15 cellular contexts compared by ENCODE assay signal in the genomic region with DNA sequence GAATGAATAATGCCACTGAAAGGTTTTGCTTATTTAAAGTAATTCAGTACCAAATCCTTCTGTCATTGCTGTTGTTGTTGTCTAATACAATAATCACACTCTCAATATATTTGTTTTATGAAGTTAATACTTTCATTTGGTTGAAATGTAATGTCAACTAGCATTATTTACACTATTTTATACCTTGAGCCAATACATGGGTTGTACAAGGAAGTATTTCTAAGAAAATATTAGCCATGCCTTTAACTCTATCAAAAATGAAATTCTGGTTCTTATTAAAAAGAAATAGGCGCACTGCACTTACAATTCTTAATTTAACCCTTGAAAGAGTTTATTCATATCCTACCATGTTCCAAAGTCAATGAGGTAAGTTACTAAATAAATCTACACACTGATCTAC. TPM values are rescaled to one million over a fixed set of nuclear protein-coding genes. Genes with fewer than 3 reads are reported as not detected.
DNase-seq lines count a peak whose midpoint lies in the region; ATAC-seq, FAIRE-seq and TF ChIP-seq lines count a peak whose summit lies in the region.
"Had no signal": no experiment of that assay in that cellular context is flagged by ENCODE, and none has a peak within 500 bp of the region (broad histone marks: within the 10 kb centered on the region; RNA-seq: fewer than 3 reads in every experiment).

No MANE protein-coding gene starts in this region.

- no peaks in the 10 kb centered on the region for H3K36me3 ChIP-seq in A673 (ENCODE audit: insufficient read depth, low read length, poor library complexity, severe bottlenecking)
- peaks cover 0 to 6% of the 10 kb centered on the region in 2 experiments; a peak in 1 of 4 replicates for H3K36me3 ChIP-seq in GM12878 (ENCODE audit: control insufficient read depth in 2 of 2, insufficient read depth in 2 of 2, low read length in 1 of 2)
- H3K36me3 ChIP-seq in osteoblast (ENCODE audit: insufficient read depth, low read length) = no peaks in the 10 kb centered on the region
- H3K36me3 ChIP-seq in upper lobe of right lung = peaks cover 3% of the 10 kb centered on the region
- H3K36me3 ChIP-seq: HAP-1 had no signal

- BruUV-seq in A673 (replicated peaks; lab: Mats Ljungman, UMichigan) (no TSS peak), GM12878 (replicated peaks; lab: Mats Ljungman, UMichigan) (no TSS peak)

- H3K4me2 ChIP-seq in GM12878 (ENCODE audit: control insufficient read depth, insufficient read depth) (no peak overlapping the region; the same call in 1 of the 2 replicates), osteoblast (ENCODE audit: insufficient read depth, low read length) (peak overlapping the region; percentile 58)

- TF ChIP-seq POLR2A in GM12878 (IDR thresholded peaks at IDR 0.05; ENCODE audit: low read depth, low read length) (no peak), erythroblast (IDR thresholded peaks at IDR 0.05; ENCODE audit: low read length) (no peak)

- no peak for TF ChIP-seq RAD21 in GM12878 (IDR thresholded peaks at IDR 0.05; ENCODE audit: insufficient read depth, low read depth, low read length)

- no peaks in the 10 kb centered on the region for H3K27me3 ChIP-seq in A673 (replicated peaks; ENCODE audit: insufficient read depth, low read depth, low read length, poor library complexity)
- no peaks in the 10 kb centered on the region for H3K27me3 ChIP-seq in GM12878 (replicated peaks in 1 of 2; ENCODE audit: control insufficient read depth in 2 of 2, insufficient read depth in 2 of 2, low read length in 1 of 2)
- H3K27me3 ChIP-seq in osteoblast (ENCODE audit: insufficient read depth, low read length) = no peaks in the 10 kb centered on the region
- H3K27me3 ChIP-seq in upper lobe of right lung = no peaks in the 10 kb centered on the region

- H3K4me3 ChIP-seq in A673 (ENCODE audit: low read depth, low read length, poor library complexity, severe bottlenecking) (peak overlapping the region; percentile 9), GM12878 (no peak overlapping the region), osteoblast (ENCODE audit: insufficient read depth, low read length) (no peak overlapping the region), upper lobe of right lung (no peak overlapping the region)
- H3K4me3 ChIP-seq: HAP-1 had no signal

- in situ Hi-C loops in GM12878 (cut with MboI) = loop anchor here (10.0 kb wide), 1 partner anchor 711 kb away; no protein-coding TSS in a partner anchor

- no peaks in the 10 kb centered on the region for H4K20me1 ChIP-seq in GM12878 (ENCODE audit: control insufficient read depth, insufficient read depth)
- H4K20me1 ChIP-seq in osteoblast (ENCODE audit: insufficient read depth, low read length) = no peaks in the 10 kb centered on the region

- peaks cover 10% of the 10 kb centered on the region for H3K4me1 ChIP-seq in A673 (ENCODE audit: insufficient read depth, low read length, poor library complexity, severe bottlenecking)
- H3K4me1 ChIP-seq in GM12878 (ENCODE audit: control insufficient read depth, insufficient read depth, low read length) = no peaks in the 10 kb centered on the region
- peaks cover 8% of the 10 kb centered on the region for H3K4me1 ChIP-seq in osteoblast (ENCODE audit: insufficient read depth, low read length)
- H3K4me1 ChIP-seq in upper lobe of right lung = no peaks in the 10 kb centered on the region
- H3K4me1 ChIP-seq: HAP-1 had no signal

- RAD21 ChIA-PET in GM12878 (lab: Charles Lee; ENCODE audit: unreplicated experiment) = interaction anchor here (1.0 to 2.5 kb wide), 8 partner anchors 9 to 474 kb away, joined by 3 to 13 read pairs (median 4); no protein-coding TSS in a partner anchor

- SMC1A ChIA-PET in GM12878 (lab: Charles Lee; ENCODE audit: uncharacterized antibody, unreplicated experiment) = interaction anchor here (1.0 to 3.1 kb wide), 6 partner anchors 13 to 475 kb away, joined by 3 to 26 read pairs (median 10); no protein-coding TSS in a partner anchor

- H3K9me3 ChIP-seq in A673 (ENCODE audit: low read depth, low read length, poor library complexity, severe bottlenecking) (no peaks in the 10 kb centered on the region), GM12878 (replicated peaks; ENCODE audit: control insufficient read depth, insufficient read depth, low read length) (no peaks in the 10 kb centered on the region), osteoblast (ENCODE audit: low read depth, low read length) (no peaks in the 10 kb centered on the region), upper lobe of right lung (no peaks in the 10 kb centered on the region)
- H3K9me3 ChIP-seq: HAP-1 had no signal

- H3K79me2 ChIP-seq in GM12878 (ENCODE audit: control insufficient read depth, insufficient read depth, low read length) = no peaks in the 10 kb centered on the region
- H3K79me2 ChIP-seq in osteoblast (ENCODE audit: insufficient read depth, low read length) = no peaks in the 10 kb centered on the region

- intact Hi-C loops in A673 (cut with micrococcal nuclease; ENCODE audit: unreplicated experiment) (loop anchor here (2.0 to 5.0 kb wide), 3 partner anchors 276 to 779 kb away; no protein-coding TSS in a partner anchor), GM12878 (cut with micrococcal nuclease; ENCODE audit: unreplicated experiment) (loop anchor here (5.0 kb wide), 1 partner anchor 274 kb away; no protein-coding TSS in a partner anchor), upper lobe of right lung (cut with DNase I) (no loop called here)

- no peak for TF ChIP-seq EP300 in GM12878 (IDR thresholded peaks at IDR 0.05; ENCODE audit: borderline replicate concordance in 1 of 2, control insufficient read depth in 1 of 2, low read depth in 2 of 2, low read length in 2 of 2)

- no peak for ATAC-seq in GM12878
- ATAC-seq in upper lobe of right lung = no peak

- no peak overlapping the region for H3K9ac ChIP-seq in GM12878 (ENCODE audit: control insufficient read depth, insufficient read depth, low read length)

- DNase-seq in DMS53 (lab: John Stamatoyannopoulos, UW) (peak; percentile 15), DMS53 treated with DMSO at 0.1 percent for 48 hours (lab: John Stamatoyannopoulos, UW; ENCODE audit: unreplicated experiment) (no peak), A673 (ENCODE audit: low spot score) (no peak), GM12878 (ENCODE audit: low read depth, low spot score) (no peak), osteoblast (ENCODE audit: insufficient read length, low spot score, missing footprints) (no peak), erythroblast (lab: John Stamatoyannopoulos, UW) (no peak), upper lobe of right lung (no peak)
- no peak for DNase-seq in activated T-cell treated with anti-CD3 and anti-CD28 coated beads, Interleukin-2, amount 50 U/mL, for 48 hours
- DNase-seq: Calu3, GF-D8, GOT3 had no signal

- POLR2A ChIA-PET in A673 (lab: Charles Lee; ENCODE audit: low non-redundant PET) = no interaction called here
- POLR2A ChIA-PET in GM12878 (lab: Charles Lee) = no interaction called here

- no peak for TF ChIP-seq CTCF in A673 (conservative IDR thresholded peaks at IDR 0.05; ENCODE audit: low read depth, low read length)
- no peak for TF ChIP-seq CTCF in GM12878 (IDR thresholded peaks at IDR 0.05 in 2 of 3, conservative IDR thresholded peaks at IDR 0.05 in 1 of 3; ENCODE audit: control insufficient read depth in 2 of 3, extremely low read depth in 1 of 3, insufficient read depth in 1 of 3, low read depth in 3 of 3, low read length in 3 of 3)
- no peak for TF ChIP-seq CTCF in osteoblast (IDR thresholded peaks at IDR 0.05; ENCODE audit: extremely low read depth, low read depth, low read length)
- no peak for TF ChIP-seq CTCF in upper lobe of right lung (IDR thresholded peaks at IDR 0.05)

- FAIRE-seq in GM12878 (lab: Jason Lieb, UNC) = no peak
- FAIRE-seq: GM12892 had no signal

- WGBS in GM12878 (ENCODE audit: insufficient coverage, insufficient replicate concordance, low lambda C conversion rate, missing lambda C conversion rate) = 47% methylated on average over 1 of the region's 1 CpG

- peak overlapping the region; percentile 39 for H3K27ac ChIP-seq in A673 (ENCODE audit: low read depth, low read length, poor library complexity, severe bottlenecking)
- peak overlapping the region; percentile 4; the same call in 1 of the 2 replicates for H3K27ac ChIP-seq in GM12878 (ENCODE audit: control insufficient read depth, insufficient read depth)
- H3K27ac ChIP-seq in osteoblast (ENCODE audit: low read depth, low read length) = no peak overlapping the region
- H3K27ac ChIP-seq in upper lobe of right lung = no peak overlapping the region
- H3K27ac ChIP-seq: 22Rv1 had no signal

- H2AFZ ChIP-seq in GM12878 (ENCODE audit: control insufficient read depth, low read depth, low read length) (no peak overlapping the region), osteoblast (ENCODE audit: low read length) (no peak overlapping the region)

- CTCF ChIA-PET in A673 (lab: Charles Lee) = interaction anchor here (0.7 to 1.2 kb wide), 2 partner anchors 474 to 710 kb away, joined by 3 to 4 read pairs; no protein-coding TSS in a partner anchor
- CTCF ChIA-PET in GM12878 (lab: Yijun Ruan, JAX) = interaction anchor here (0.6 to 7.3 kb wide), 13 partner anchors 8 to 1080 kb away, joined by 3 to 90 read pairs (median 7); no protein-coding TSS in a partner anchor

TF ChIP-seq in GM12878, 131 proteins besides CTCF, POLR2A, EP300 and RAD21:
- TF ChIP-seq SMAD5 (IDR thresholded peaks at IDR 0.05; ENCODE audit: low read depth) = no peak
- no peak for TF ChIP-seq ETV6 (conservative IDR thresholded peaks at IDR 0.05 in 1 of 2, IDR thresholded peaks at IDR 0.05 in 1 of 2; ENCODE audit: borderline replicate concordance in 1 of 2, low read depth in 1 of 2)
- no peak for TF ChIP-seq HCFC1 (IDR thresholded peaks at IDR 0.05; ENCODE audit: low read length)

RNA-seq across cellular contexts. Expression of a gene that starts 17.6 kb away (rescaled TPM):
- total RNA-seq in A673 (2021) = 0.42 and 0.47 TPM in 2 replicates
- total RNA-seq in GM12878 (2013; cell fraction: nucleolus; rRNA removed) = 23.0 and 23.8 TPM in 2 replicates
- 0.85 and 2.7 TPM in 2 replicates for total RNA-seq in GM12878 (2014; rRNA removed)
- 1.4 and 1.6 TPM in 2 replicates for total RNA-seq in GM12878 (2014; rRNA removed; fragmentation: Illumina TruSeq; extraction: Trizol)
- total RNA-seq in GM12878 (2021) = 0.82 and 1.2 TPM in 2 replicates
- polyA plus RNA-seq in GM12878 (2011; ENCODE audit: low read depth) = 0.68 TPM
- polyA plus RNA-seq in GM12878 (2011; rRNA removed) = 3.0 and 4.5 TPM in 2 replicates
- polyA plus RNA-seq in GM12878 (2011; cell fraction: cytosol; rRNA removed) = 0.57 and 0.63 TPM in 2 replicates
- polyA plus RNA-seq in GM12878 (2011; cell fraction: nucleus; rRNA removed) = 6.4 and 7.8 TPM in 2 replicates
- polyA plus RNA-seq in GM12878 (2012) = 1.3 and 2.0 TPM in 2 replicates
- polyA plus RNA-seq in GM12878 (2014; fragmentation: Illumina TruSeq; extraction: Trizol) = 1.2 and 1.3 TPM in 2 replicates
- under 1 TPM; 0.50 to 0.77 TPM for polyA plus RNA-seq in GM12878 (2014; fragmentation: Nextera tagmentation; extraction: Ambion mirVana)
- 0.98 and 1.2 TPM in 2 replicates for polyA plus RNA-seq in GM12878 (2014; rRNA removed)
- polyA plus RNA-seq in GM12878 (2016; fragmentation: Nextera tagmentation; extraction: Ambion mirVana) = under 1 TPM; 0.33 to 0.66 TPM
- 2.8 and 3.6 TPM in 2 replicates for polyA minus RNA-seq in GM12878 (2011; rRNA and poly(A)+ RNA removed)
- 0.31 TPM in 1 of 2 replicates, not detected in the other for polyA minus RNA-seq in GM12878 (2011; cell fraction: cytosol; rRNA and poly(A)+ RNA removed)
- polyA minus RNA-seq in GM12878 (2011; cell fraction: nucleus; rRNA and poly(A)+ RNA removed) = 5.9 and 7.1 TPM in 2 replicates
- 0.88 and 1.8 TPM in 2 replicates for total RNA-seq in osteoblast
- 9.2 TPM for total RNA-seq in upper lobe of right lung
- polyA plus RNA-seq: CD4-positive, alpha-beta memory T cell had no signal

Comparison
In these comparisons a context has a peak if more than half of its experiments do, and no peak if none do; other contexts are left out.
1. H3K27ac ChIP-seq: peak in A673 (single experiment) and GM12878 (single experiment); none in osteoblast (single experiment) and upper lobe of right lung (single experiment).